In genomic region chr2:154437104-154437503, GRCh38 we compare ENCODE assay signal across 18 cellular contexts.
"Had no signal": no experiment of that assay in that cellular context is flagged by ENCODE, and none has a peak within 500 bp of the region (broad histone marks: within the 10 kb centered on the region; RNA-seq: fewer than 3 reads in every experiment).

No MANE protein-coding gene starts in this region.

- ATAC-seq: esophagus mucosa, gastroesophageal sphincter, heart left ventricle, left lung had no signal

- H3K9me3 ChIP-seq: gastroesophageal sphincter, heart left ventricle, left lung, transverse colon, uterus had no signal

- DNase-seq: activated CD4-positive, alpha-beta T cell treated with anti-CD3 and anti-CD28 coated beads, Interleukin-2, amount 10 ng/mL, durations not matched to agents 24 days and 14 days; activated CD4-positive, CD25-positive, alpha-beta regulatory T cell; activated CD8-positive, alpha-beta memory T cell treated with anti-CD3 and anti-CD28 coated beads for 24 hours; activated gamma-delta T cell treated with Interleukin-2 at 50 U/mL for 16 hours; amniotic stem cell; effector CD4-positive, alpha-beta T cell; heart left ventricle; left lung; midbrain; stimulated activated CD4-positive, alpha-beta T cell treated with anti-CD3 and anti-CD28 coated beads, Interleukin-2, amount 100 ng/mL, for 24 hours; stimulated activated naive CD4-positive, alpha-beta T cell treated with Interleukin-2 at 50 U/mL for 16 hours; transverse colon; uterus had no signal

- H3K27ac ChIP-seq: gastroesophageal sphincter, heart left ventricle, left lung, transverse colon, uterus had no signal

- H3K27ac Mint-ChIP-seq: activated CD4-positive, alpha-beta T cell treated with anti-CD3 and anti-CD28 coated beads, Interleukin-2, amount 10 ng/mL, durations not matched to agents 24 days and 14 days; activated T-helper 1 cell treated with anti-CD3 and anti-CD28 coated beads, Interleukin-12 subunit alpha, Interleukin-12 subunit beta, Interleukin-2, Interleukin-4 antibody, amounts not matched to agents 30 ng/mL and 10 ng/mL and 1 ng/mL, durations not matched to agents 14 hours and 24 hours and 36 hours; T-helper 2 cell treated with Interferon-gamma antibody and Interleukin-4, amounts not matched to agents 5 μg/mL and 100 μg/mL, for 36 hours had no signal

- H3K4me3 Mint-ChIP-seq: activated CD4-positive, alpha-beta T cell treated with anti-CD3 and anti-CD28 coated beads, Interleukin-2, amount 10 ng/mL, durations not matched to agents 24 days and 14 days; activated T-helper 1 cell treated with anti-CD3 and anti-CD28 coated beads, Interleukin-12 subunit alpha, Interleukin-12 subunit beta, Interleukin-2, Interleukin-4 antibody, amounts not matched to agents 30 ng/mL and 10 ng/mL and 1 ng/mL, durations not matched to agents 14 hours and 24 hours and 36 hours; T-helper 2 cell treated with Interferon-gamma antibody and Interleukin-4, amounts not matched to agents 5 μg/mL and 100 μg/mL, for 36 hours had no signal

- H3K27me3 Mint-ChIP-seq: activated CD4-positive, alpha-beta T cell treated with anti-CD3 and anti-CD28 coated beads, Interleukin-2, amount 10 ng/mL, durations not matched to agents 24 days and 14 days; progenitor cell of endocrine pancreas had no signal

- H3K4me3 ChIP-seq: gastroesophageal sphincter, heart left ventricle, left lung, transverse colon, uterus had no signal

- H3K9me3 Mint-ChIP-seq: activated CD4-positive, alpha-beta T cell treated with anti-CD3 and anti-CD28 coated beads, Interleukin-2, amount 10 ng/mL, durations not matched to agents 24 days and 14 days; activated T-helper 1 cell treated with anti-CD3 and anti-CD28 coated beads, Interleukin-12 subunit alpha, Interleukin-12 subunit beta, Interleukin-2, Interleukin-4 antibody, amounts not matched to agents 30 ng/mL and 10 ng/mL and 1 ng/mL, durations not matched to agents 14 hours and 24 hours and 36 hours; T-helper 2 cell treated with Interferon-gamma antibody and Interleukin-4, amounts not matched to agents 5 μg/mL and 100 μg/mL, for 36 hours had no signal

- H3K4me1 ChIP-seq: gastroesophageal sphincter, heart left ventricle, left lung, transverse colon, uterus had no signal

- H3K27me3 ChIP-seq: gastroesophageal sphincter, heart left ventricle, left lung, transverse colon, uterus had no signal

- H3K36me3 ChIP-seq: gastroesophageal sphincter, heart left ventricle, left lung, transverse colon, uterus had no signal
